8 cellular contexts compared by ENCODE assay signal in genomic region chr2:26786207-26787023, GRCh38. TPM values are rescaled to one million over a fixed set of nuclear protein-coding genes. Genes with fewer than 3 reads are reported as not detected.
DNase-seq lines count a peak whose midpoint lies in the region; ATAC-seq, FAIRE-seq and TF ChIP-seq lines count a peak whose summit lies in the region.

No MANE protein-coding gene starts in this region.

- peaks cover 17% of the 10 kb centered on the region for H3K4me1 Mint-ChIP-seq in activated CD4-positive, alpha-beta memory T cell treated with anti-CD3 and anti-CD28 coated beads for 36 hours (ENCODE audit: low read depth)

- H3K9me3 ChIP-seq in cardiac muscle cell (ENCODE audit: low read depth) = no peaks in the 10 kb centered on the region

- H3K4me3 ChIP-seq in cardiac muscle cell (peak overlapping the region; percentile 85), retinal pigment epithelial cell (ENCODE audit: low read length) (peak overlapping the region; percentile 67)

- no peaks in the 10 kb centered on the region for H3K4me1 ChIP-seq in cardiac muscle cell (ENCODE audit: low read depth)

- H3K9me3 Mint-ChIP-seq in activated CD4-positive, alpha-beta memory T cell treated with anti-CD3 and anti-CD28 coated beads for 36 hours = peaks cover 6% of the 10 kb centered on the region

- no peak overlapping the region for H3K27ac ChIP-seq in cardiac muscle cell

- H3K36me3 Mint-ChIP-seq in activated CD4-positive, alpha-beta memory T cell treated with anti-CD3 and anti-CD28 coated beads for 36 hours = peaks cover 27% of the 10 kb centered on the region

- ATAC-seq in GM19438 (IDR thresholded peaks at IDR 0.05; ENCODE audit: low read depth, unreplicated experiment) (peak; percentile 8), HG03520 (IDR thresholded peaks at IDR 0.05; ENCODE audit: unreplicated experiment) (peak; percentile 2)

- TF ChIP-seq POLR2A in H54 (IDR thresholded peaks at IDR 0.05; ENCODE audit: low read depth, low read length) = no peak

- POLR2A ChIA-PET in activated CD4-positive, alpha-beta memory T cell treated with anti-CD3 and anti-CD28 coated beads for 36 hours (lab: Charles Lee) = interaction anchor here (0.6 to 1.5 kb wide), 3 partner anchors 12 to 157 kb away, joined by 3 read pairs; partner anchors contain the start of gene SLC35F6

- H3K36me3 ChIP-seq in cardiac muscle cell = no peaks in the 10 kb centered on the region

- intact Hi-C loops in activated CD4-positive, alpha-beta memory T cell treated with anti-CD3 and anti-CD28 coated beads for 36 hours (cut with micrococcal nuclease) = loop anchor here (10.0 kb wide), 1 partner anchor 268 kb away; the partner anchor contains the start of gene AGBL5

- no peak for FAIRE-seq in H54 (lab: Jason Lieb, UNC)

- peak overlapping the region; percentile 10 for H3K27ac Mint-ChIP-seq in activated CD4-positive, alpha-beta memory T cell treated with anti-CD3 and anti-CD28 coated beads for 36 hours

- H3K27me3 ChIP-seq in cardiac muscle cell = no peaks in the 10 kb centered on the region

- CTCF ChIA-PET in activated CD4-positive, alpha-beta memory T cell treated with anti-CD3 and anti-CD28 coated beads for 36 hours (lab: Charles Lee) = interaction anchor here (0.6 to 0.9 kb wide), 3 partner anchors 9 to 60 kb away, joined by 3 to 4 read pairs (median 3); no protein-coding TSS in a partner anchor

- peak overlapping the region; percentile 85 for H3K4me3 Mint-ChIP-seq in activated CD4-positive, alpha-beta memory T cell treated with anti-CD3 and anti-CD28 coated beads for 36 hours

- peak; percentile 22 for DNase-seq in DMS79 treated with DMSO at 0.1 percent for 48 hours (lab: John Stamatoyannopoulos, UW)
- DNase-seq in activated CD4-positive, alpha-beta memory T cell treated with anti-CD3 and anti-CD28 coated beads for 36 hours = peak; percentile 46
- DNase-seq in cardiac muscle cell (ENCODE audit: low read depth in 1 of 2, low spot score in 1 of 2) = peak in 1 of 2 donors; percentile 14
- no peak for DNase-seq in retinal pigment epithelial cell (ENCODE audit: low read depth)
- no peak for DNase-seq in H54 (ENCODE audit: insufficient read length, low spot score)
- no peak for DNase-seq in activated gamma-delta T cell (lab: John Stamatoyannopoulos, UW)

- H3K27me3 Mint-ChIP-seq in activated CD4-positive, alpha-beta memory T cell treated with anti-CD3 and anti-CD28 coated beads for 36 hours = peaks cover 2% of the 10 kb centered on the region

- TF ChIP-seq CTCF in cardiac muscle cell (IDR thresholded peaks at IDR 0.05; ENCODE audit: low read depth, low read length) (no peak), retinal pigment epithelial cell (conservative IDR thresholded peaks at IDR 0.05; ENCODE audit: low read depth, low read length) (no peak)

RNA-seq across cellular contexts. Expression of gene CENPA, which starts 0.6 kb away (rescaled TPM):
- 10 to 100 TPM; 36.7 to 37.8 TPM for total RNA-seq in activated CD4-positive, alpha-beta memory T cell treated with anti-CD3 and anti-CD28 coated beads for 36 hours
- total RNA-seq in cardiac muscle cell = 1.9 and 18.6 TPM in 2 replicates
- 5.1 and 51.8 TPM in 2 replicates for polyA plus RNA-seq in cardiac muscle cell

RNA-seq across cellular contexts. Expression of gene SLC35F6, which starts 22.3 kb away (rescaled TPM):
- 1 to 10 TPM; 6.6 to 6.8 TPM for total RNA-seq in activated CD4-positive, alpha-beta memory T cell treated with anti-CD3 and anti-CD28 coated beads for 36 hours
- total RNA-seq in cardiac muscle cell = 11.2 and 21.4 TPM in 2 replicates
- 4.2 and 7.2 TPM in 2 replicates for polyA plus RNA-seq in cardiac muscle cell

Comparison
In these comparisons a context has a peak if more than half of its experiments do, and no peak if none do; other contexts are left out.
1. DNase-seq: peak in DMS79 treated with DMSO at 0.1 percent for 48 hours (single experiment) and activated CD4-positive, alpha-beta memory T cell treated with anti-CD3 and anti-CD28 coated beads for 36 hours (single experiment); none in retinal pigment epithelial cell (single experiment), H54 (single experiment) and activated gamma-delta T cell (single experiment).